In the genomic region with DNA sequence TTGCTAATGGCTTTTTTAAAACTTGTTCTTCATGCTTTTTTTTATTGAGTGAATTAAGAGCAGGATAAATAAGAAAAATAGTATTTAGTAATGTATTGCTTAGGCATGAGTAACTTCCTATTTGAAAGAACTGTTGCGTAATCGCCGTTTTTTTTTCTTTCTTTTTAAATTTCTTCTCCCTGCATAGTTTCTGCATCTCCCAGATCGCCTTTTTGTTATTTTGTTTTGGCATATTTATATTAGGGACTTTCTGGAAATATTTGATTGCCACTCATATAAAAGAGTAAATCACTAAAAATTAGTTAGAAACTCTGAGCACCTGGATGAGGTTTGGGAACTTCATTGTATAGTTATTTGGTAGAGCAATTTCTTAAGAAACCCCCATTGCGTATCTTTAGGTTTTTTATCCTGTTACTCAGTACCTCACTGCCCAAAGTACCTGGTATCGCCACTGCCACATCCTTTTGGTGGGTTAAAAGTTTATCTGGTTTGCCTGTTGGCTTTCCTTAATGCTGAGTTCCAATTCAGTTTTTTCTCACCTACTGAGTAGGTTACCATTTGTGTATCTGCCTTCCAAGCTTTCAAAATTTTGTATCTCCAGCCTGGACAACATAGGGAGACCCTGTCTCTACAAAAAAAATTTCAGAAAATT, we compare ENCODE assay signal across 12 cellular contexts. TPM values are rescaled to one million over a fixed set of nuclear protein-coding genes. Genes with fewer than 3 reads are reported as not detected.
DNase-seq lines count a peak whose midpoint lies in the region; FAIRE-seq and TF ChIP-seq lines count a peak whose summit lies in the region.
"Had no signal": no experiment of that assay in that cellular context is flagged by ENCODE, and none has a peak within 500 bp of the region (broad histone marks: within the 10 kb centered on the region; RNA-seq: fewer than 3 reads in every experiment).

No MANE protein-coding gene starts in this region.

- no peak overlapping the region for H2AFZ ChIP-seq in ACC112 (ENCODE audit: low read length, unreplicated experiment)

- FAIRE-seq in GM12892 (lab: Jason Lieb, UNC): peak; percentile 9
- FAIRE-seq: G401.6 had no signal

- intact Hi-C loops in ovary (cut with DNase I): no loop called here

- DNase-seq in GM12892 (ENCODE audit: insufficient read length): no peak
- peak; percentile 92 for DNase-seq in adipocyte (ENCODE audit: low read depth)
- DNase-seq in iris pigment epithelial cell (ENCODE audit: low read depth): peak; percentile 84
- DNase-seq in G401 (ENCODE audit: low spot score): no peak
- DNase-seq in ovary: no peak
- no peak for DNase-seq in foreskin melanocyte
- no peak for DNase-seq in NCI-H524 treated with DMSO at 0.1 percent for 48 hours (lab: John Stamatoyannopoulos, UW)
- DNase-seq: NCI-H526 treated with DMSO at 0.1 percent for 48 hours; nucleus accumbens; stimulated activated naive CD4-positive, alpha-beta T cell treated with Interleukin-2 at 50 U/mL for 16 hours had no signal

- H3K4me3 ChIP-seq in ACC112 (ENCODE audit: low read depth, low read length): peak overlapping the region; percentile 47
- H3K4me3 ChIP-seq in adipocyte (ENCODE audit: low read length): peak overlapping the region; percentile 61
- no peak overlapping the region for H3K4me3 ChIP-seq in ovary

- in situ Hi-C loops in G401 (cut with HindIII; ENCODE audit: low sequenced_read_pairs): no loop called here

- TF ChIP-seq POLR2A in GM12892 (IDR thresholded peaks at IDR 0.05; ENCODE audit: low read depth, low read length) (no peak), ovary (IDR thresholded peaks at IDR 0.05) (no peak)

- H3K27ac ChIP-seq in ACC112 (ENCODE audit: low read depth, low read length) (peak overlapping the region; percentile 68), ovary (no peak overlapping the region)

- no peak for TF ChIP-seq CTCF in ovary (IDR thresholded peaks at IDR 0.05)

- H3K79me2 ChIP-seq in ACC112 (ENCODE audit: control insufficient read depth, insufficient read depth, low read length, unreplicated experiment): peaks cover 15% of the 10 kb centered on the region

- H3K36me3 ChIP-seq in ACC112 (ENCODE audit: insufficient read depth, low read length) (peaks cover 19% of the 10 kb centered on the region), adipocyte (ENCODE audit: control insufficient read depth, insufficient read depth, low read length, severe bottlenecking) (peaks cover 10% of the 10 kb centered on the region), ovary (no peaks in the 10 kb centered on the region)

- peaks cover 10% of the 10 kb centered on the region for H3K9me3 ChIP-seq in adipocyte (ENCODE audit: control insufficient read depth, low read length)
- H3K9me3 ChIP-seq in ovary: no peaks in the 10 kb centered on the region

- H3K27me3 ChIP-seq in ACC112 (ENCODE audit: insufficient read depth, low read length) (no peaks in the 10 kb centered on the region), adipocyte (replicated peaks; ENCODE audit: control insufficient read depth, insufficient read depth, low read length) (no peaks in the 10 kb centered on the region), ovary (no peaks in the 10 kb centered on the region)

- no peak for TF ChIP-seq EP300 in ovary (IDR thresholded peaks at IDR 0.05)

- H3K4me1 ChIP-seq in ACC112 (ENCODE audit: control insufficient read depth, insufficient read depth, low read length, unreplicated experiment) (peaks cover 32% of the 10 kb centered on the region), adipocyte (ENCODE audit: control insufficient read depth, insufficient read depth, low read length) (peaks cover 25% of the 10 kb centered on the region), ovary (ENCODE audit: insufficient read depth) (peaks cover 2% of the 10 kb centered on the region)

- peak overlapping the region; percentile 57 for H3K9ac ChIP-seq in adipocyte (ENCODE audit: low read length)

- 62 to 66% (median 65%) methylated on average over 6 of the region's 6 CpGs for WGBS in ovary, 3 donors

RNA-seq across cellular contexts. Expression of gene LPAR6, which starts 36.2 kb away (rescaled TPM):
- 0.89 TPM for polyA plus RNA-seq in GM12892 (2012; ENCODE audit: missing spikeins)
- not detected in 2 replicates for total RNA-seq in G401 (2014; rRNA removed; shearing (Covaris generic))
- 10 to 100 TPM in 6 of 7 donors, 1 to 10 TPM in 1; 7.7 to 25.0 (median 15.9) TPM for total RNA-seq in ovary
- 10 to 100 TPM; 20.2 to 21.3 TPM for polyA plus RNA-seq in ovary

Comparison
In these comparisons a context has a peak if more than half of its experiments do, and no peak if none do; other contexts are left out.
1. DNase-seq: peak in adipocyte (single experiment) and iris pigment epithelial cell (single experiment); none in GM12892 (single experiment), G401 (single experiment), ovary (0 of 5), foreskin melanocyte (single experiment) and NCI-H524 treated with DMSO at 0.1 percent for 48 hours (single experiment).